ENCODE assay signal across 35 cellular contexts in genomic region chr9:135698236-135698635, GRCh38. TPM values are rescaled to one million over a fixed set of nuclear protein-coding genes. Genes with fewer than 3 reads are reported as not detected.
"Had no signal": no experiment of that assay in that cellular context is flagged by ENCODE, and none has a peak within 500 bp of the region (broad histone marks: within the 10 kb centered on the region; RNA-seq: fewer than 3 reads in every experiment).

No MANE protein-coding gene starts in this region.

- H3K9ac ChIP-seq: parathyroid adenoma had no signal

- H3K79me2 ChIP-seq: parathyroid adenoma had no signal

- DNase-seq: naive thymus-derived CD8-positive, alpha-beta T cell; nephron progenitor cell; occipital lobe; ovary; posterior cingulate gyrus; psoas muscle; right cardiac atrium; spleen; stimulated activated CD4-positive, alpha-beta T cell treated with anti-CD3 and anti-CD28 coated beads, Interleukin-12 subunit alpha, Interleukin-12 subunit beta, amount 100 ng/mL, for 4 hours; stimulated activated CD4-positive, alpha-beta T cell treated with anti-CD3 and anti-CD28 coated beads, Interleukin-1b, Interleukin-23, amount 100 ng/mL, for 48 hours; stimulated activated CD4-positive, alpha-beta T cell treated with anti-CD3 and anti-CD28 coated beads, Interleukin-4, amount 100 ng/mL, for 1 hour; stimulated activated CD4-positive, alpha-beta T cell treated with anti-CD3 and anti-CD28 coated beads, Interleukin-4, amount 100 ng/mL, for 4 hours; stimulated activated CD8-positive, alpha-beta memory T cell treated with anti-CD3 and anti-CD28 coated beads, Interleukin-4, amount 100 ng/mL, for 48 hours; stimulated activated naive CD4-positive, alpha-beta T cell; stimulated activated naive CD8-positive, alpha-beta T cell treated with anti-CD3 and anti-CD28 coated beads, Interleukin-15, amount 100 ng/mL, for 72 hours; stimulated activated naive CD8-positive, alpha-beta T cell treated with anti-CD3 and anti-CD28 coated beads, Interleukin-15, Interleukin-2, amounts not matched to agents 100 U/mL and 50 U/mL, for 24 hours; substantia nigra; testis; tibial artery; transverse colon; upper lobe of right lung; uterus had no signal

- H3K27me3 ChIP-seq: ovary, testis had no signal

- H3K9me3 ChIP-seq: ovary, psoas muscle, spleen, suprapubic skin, testis, tibial artery, transverse colon, upper lobe of right lung, uterus had no signal

- H3K27ac ChIP-seq: ovary, parathyroid adenoma, psoas muscle, skin epidermis, spleen, suprapubic skin, testis, tibial artery, transverse colon, upper lobe of right lung, uterus had no signal

- H3K4me3 ChIP-seq: ovary, psoas muscle, skin epidermis, smooth muscle cell, spleen, suprapubic skin, tibial artery, transverse colon, upper lobe of right lung, uterus had no signal

- H3K36me3 ChIP-seq: ovary, spleen, suprapubic skin, tibial artery, transverse colon, upper lobe of right lung, uterus had no signal

- H3K4me1 ChIP-seq: parathyroid adenoma, upper lobe of right lung had no signal

- H3K4me2 ChIP-seq: smooth muscle cell had no signal

- H2AFZ ChIP-seq: parathyroid adenoma had no signal

- ATAC-seq: naive thymus-derived CD8-positive, alpha-beta T cell; natural killer cell treated with Interleukin-12 subunit alpha and Interleukin-12 subunit beta and Interleukin-15 and Interleukin-18, amount 100 ng/mL, for 72 hours; psoas muscle; right cardiac atrium; sciatic nerve; stimulated activated memory B cell treated with anti-CD40 and anti-IgM and Interleukin-4, amounts not matched to agents 10 μg/mL and 1 μg/mL and 100 μg/mL, for 72 hours; stimulated activated naive CD8-positive, alpha-beta T cell treated with anti-CD3 and anti-CD28 coated beads, Interleukin-15, amount 100 ng/mL, for 72 hours; stimulated activated naive CD8-positive, alpha-beta T cell treated with anti-CD3 and anti-CD28 coated beads, Interleukin-15, Interleukin-2, amounts not matched to agents 100 U/mL and 50 U/mL, for 24 hours; upper lobe of right lung had no signal

RNA-seq across cellular contexts. Expression of gene SOHLH1, which starts 1.0 kb away (rescaled TPM):
- total RNA-seq: naive thymus-derived CD8-positive, alpha-beta T cell; natural killer cell treated with Interleukin-12 subunit alpha and Interleukin-12 subunit beta and Interleukin-15 and Interleukin-18, amount 100 ng/mL, for 72 hours; neural crest cell; occipital lobe; osteoblast; progenitor cell of endocrine pancreas; psoas muscle; renal cortical epithelial cell; right cardiac atrium; sciatic nerve; smooth muscle cell; spleen; suprapubic skin; transverse colon; upper lobe of right lung; urinary bladder; uterus had no signal
- polyA plus RNA-seq: naive thymus-derived CD8-positive, alpha-beta T cell; psoas muscle; right cardiac atrium; smooth muscle cell; urinary bladder had no signal

RNA-seq across cellular contexts. Expression of gene KCNT1, which starts 3.7 kb away (rescaled TPM):
- total RNA-seq: naive thymus-derived CD8-positive, alpha-beta T cell; natural killer cell treated with Interleukin-12 subunit alpha and Interleukin-12 subunit beta and Interleukin-15 and Interleukin-18, amount 100 ng/mL, for 72 hours; osteoblast; progenitor cell of endocrine pancreas; renal cortical epithelial cell; smooth muscle cell had no signal
- polyA plus RNA-seq: naive thymus-derived CD8-positive, alpha-beta T cell; smooth muscle cell had no signal

RNA-seq across cellular contexts. Expression of gene LCN9, which starts 35.1 kb away (rescaled TPM):
- total RNA-seq: naive thymus-derived CD8-positive, alpha-beta T cell; natural killer cell treated with Interleukin-12 subunit alpha and Interleukin-12 subunit beta and Interleukin-15 and Interleukin-18, amount 100 ng/mL, for 72 hours; occipital lobe; osteoblast; ovary; psoas muscle; renal cortical epithelial cell; right cardiac atrium; sciatic nerve; spleen; suprapubic skin; transverse colon; upper lobe of right lung; urinary bladder; uterus had no signal
- polyA plus RNA-seq: naive thymus-derived CD8-positive, alpha-beta T cell; ovary; psoas muscle; right cardiac atrium; spleen; thymus; urinary bladder had no signal

RNA-seq across cellular contexts. Expression of gene GLT6D1, which starts 58.9 kb away (rescaled TPM):
- total RNA-seq: naive thymus-derived CD8-positive, alpha-beta T cell; natural killer cell treated with Interleukin-12 subunit alpha and Interleukin-12 subunit beta and Interleukin-15 and Interleukin-18, amount 100 ng/mL, for 72 hours; neural crest cell; occipital lobe; osteoblast; ovary; progenitor cell of endocrine pancreas; psoas muscle; renal cortical epithelial cell; right cardiac atrium; sciatic nerve; smooth muscle cell; spleen; suprapubic skin; transverse colon; upper lobe of right lung; urinary bladder; uterus had no signal
- polyA plus RNA-seq: naive thymus-derived CD8-positive, alpha-beta T cell; ovary; psoas muscle; right cardiac atrium; smooth muscle cell; spleen; urinary bladder had no signal
